Comparison of ENCODE assay signal across 22 cellular contexts in the genomic region with DNA sequence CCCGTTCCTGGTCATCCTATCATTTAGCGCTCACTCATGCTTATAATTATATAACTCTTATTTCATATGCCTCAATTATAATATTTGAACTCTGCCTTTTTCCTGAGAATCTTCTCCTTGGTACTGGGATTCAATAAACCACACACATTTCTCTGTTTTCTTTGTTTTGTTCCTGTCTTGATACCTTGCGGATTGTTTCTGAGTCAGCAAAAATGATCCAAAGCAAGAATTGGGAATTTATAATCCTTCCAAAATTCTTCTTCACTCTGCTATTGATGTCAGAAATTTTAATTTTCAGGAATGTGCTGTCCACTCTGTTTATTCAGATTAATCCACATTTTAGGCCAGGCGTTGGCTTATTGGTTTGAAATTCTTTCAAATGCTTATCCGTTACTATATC.
DNase-seq lines count a peak whose midpoint lies in the region; ATAC-seq, FAIRE-seq and TF ChIP-seq lines count a peak whose summit lies in the region.
"Had no signal": no experiment of that assay in that cellular context is flagged by ENCODE, and none has a peak within 500 bp of the region (broad histone marks: within the 10 kb centered on the region; RNA-seq: fewer than 3 reads in every experiment).

No MANE protein-coding gene starts in this region.

- TF ChIP-seq RAD21 in A549 (conservative IDR thresholded peaks at IDR 0.05 in 1 of 2, IDR thresholded peaks at IDR 0.05 in 1 of 2) (no peak), IMR-90 (IDR thresholded peaks at IDR 0.05; ENCODE audit: low read length) (no peak), K562 (CRISPR knock-in tag; conservative IDR thresholded peaks at IDR 0.05 in 1 of 2, IDR thresholded peaks at IDR 0.05 in 1 of 2) (no peak)

- H2BK5ac ChIP-seq in IMR-90 (ENCODE audit: low read depth, low read length, poor library complexity, severe bottlenecking) = no peak overlapping the region

- H3K27ac ChIP-seq in A549 (no peak overlapping the region), IMR-90 (ENCODE audit: insufficient read depth, low read length) (no peak overlapping the region), K562 (ENCODE audit: extremely low read depth, low read depth, low read length) (no peak overlapping the region), brain microvascular endothelial cell (no peak overlapping the region)
- H3K27ac ChIP-seq: BLaER1 had no signal

- H4K91ac ChIP-seq in IMR-90 (ENCODE audit: insufficient read depth, low read depth, low read length) = no peak overlapping the region

- H3K4ac ChIP-seq in IMR-90 (ENCODE audit: low read depth, low read length) = no peak overlapping the region

- H2AK5ac ChIP-seq in IMR-90 (ENCODE audit: low read depth, low read length) = no peak overlapping the region

- H3K79me1 ChIP-seq in IMR-90 (ENCODE audit: low read depth in 1 of 2, low read length in 2 of 2) = no peaks in the 10 kb centered on the region

- POLR2A ChIA-PET in A549 (lab: Yijun Ruan, JAX) = no interaction called here
- POLR2A ChIA-PET in IMR-90 (lab: Charles Lee; ENCODE audit: unreplicated experiment) = no interaction called here
- POLR2A ChIA-PET in K562 (lab: Yijun Ruan, JAX) = no interaction called here

- no peaks in the 10 kb centered on the region for H4K20me1 ChIP-seq in IMR-90 (ENCODE audit: insufficient read depth, low read length)
- no peaks in the 10 kb centered on the region for H4K20me1 ChIP-seq in K562 (replicated peaks; ENCODE audit: control insufficient read depth, insufficient read depth, low read length)
- H4K20me1 ChIP-seq: BLaER1 had no signal

- no peaks in the 10 kb centered on the region for H3K9me1 ChIP-seq in IMR-90 (ENCODE audit: insufficient read depth, low read length)
- H3K9me1 ChIP-seq in K562 (ENCODE audit: control insufficient read depth, insufficient read depth, low read length) = no peaks in the 10 kb centered on the region

- no peak for ATAC-seq in A549
- no peak for ATAC-seq in IMR-90 (ENCODE audit: low read depth)
- no peak for ATAC-seq in K562
- ATAC-seq in mucosa of descending colon = no peak

- no peaks in the 10 kb centered on the region; the same call in 2 of the 3 replicates for H3K9me3 ChIP-seq in A549
- no peaks in the 10 kb centered on the region; the same call in 1 of the 2 replicates for H3K9me3 ChIP-seq in IMR-90 (ENCODE audit: control insufficient read depth, insufficient read depth, low read length)
- H3K9me3 ChIP-seq in K562 (replicated peaks; ENCODE audit: control insufficient read depth, insufficient read depth, low read depth, low read length) = no peaks in the 10 kb centered on the region
- H3K9me3 ChIP-seq in mucosa of descending colon = no peaks in the 10 kb centered on the region
- H3K9me3 ChIP-seq: BE2C, BLaER1, Caco-2 had no signal

- H3K4me1 ChIP-seq in A549 (no peaks in the 10 kb centered on the region), IMR-90 (ENCODE audit: control insufficient read depth, insufficient read depth, low read length) (no peaks in the 10 kb centered on the region), K562 (replicated peaks in 1 of 2; ENCODE audit: control insufficient read depth in 2 of 2, insufficient read depth in 2 of 2, low read length in 2 of 2) (no peaks in the 10 kb centered on the region), mucosa of descending colon (ENCODE audit: low read depth) (no peaks in the 10 kb centered on the region)
- H3K4me1 ChIP-seq: BE2C, BLaER1, Caco-2 had no signal

- TF ChIP-seq POLR2A in A549 (IDR thresholded peaks at IDR 0.05; ENCODE audit: low read length) (no peak), IMR-90 (IDR thresholded peaks at IDR 0.05; ENCODE audit: low read depth, low read length) (no peak), K562 (conservative IDR thresholded peaks at IDR 0.05) (no peak)

- no peak overlapping the region for H2AK9ac ChIP-seq in IMR-90 (replicated peaks; ENCODE audit: low read depth, low read length, poor library complexity)

- no peak overlapping the region for H2AFZ ChIP-seq in IMR-90 (replicated peaks; ENCODE audit: low read length, poor library complexity)
- H2AFZ ChIP-seq in K562 (ENCODE audit: low read depth, low read length) = no peak overlapping the region

- no TSS peak for BruUV-seq in IMR-90 (replicated peaks; lab: Mats Ljungman, UMichigan)
- BruUV-seq in K562 (replicated peaks; lab: Mats Ljungman, UMichigan) = no TSS peak

- H3K18ac ChIP-seq in IMR-90 (ENCODE audit: low read depth, low read length) = no peak overlapping the region

- H3K23ac ChIP-seq in IMR-90 (ENCODE audit: low read depth, low read length) = no peak overlapping the region

- no peak overlapping the region for H4K8ac ChIP-seq in IMR-90 (ENCODE audit: low read depth in 2 of 2, low read length in 2 of 2)

- H3K36me3 ChIP-seq in IMR-90 (ENCODE audit: control insufficient read depth, insufficient read depth, low read length) = no peaks in the 10 kb centered on the region
- H3K36me3 ChIP-seq in K562 (ENCODE audit: control insufficient read depth, insufficient read depth, low read length) = no peaks in the 10 kb centered on the region
- no peaks in the 10 kb centered on the region for H3K36me3 ChIP-seq in brain microvascular endothelial cell (replicated peaks)
- H3K36me3 ChIP-seq in mucosa of descending colon (ENCODE audit: low read depth) = no peaks in the 10 kb centered on the region
- H3K36me3 ChIP-seq: BE2C, BLaER1 had no signal

- no peak overlapping the region for H3K56ac ChIP-seq in IMR-90 (ENCODE audit: extremely low read depth, insufficient read depth, low read length)

- CTCF ChIA-PET in A549 (lab: Yijun Ruan, JAX) (no interaction called here), IMR-90 (lab: Yijun Ruan, JAX) (no interaction called here), K562 (lab: Yijun Ruan, JAX; ENCODE audit: low intra/inter-chr PET ratio) (no interaction called here)

- H2BK20ac ChIP-seq in IMR-90 (ENCODE audit: low read depth, low read length) = no peak overlapping the region

- WGBS in A549 (ENCODE audit: missing lambda C conversion rate) = 81% methylated on average over 5 of the region's 5 CpGs
- WGBS in IMR-90 (ENCODE audit: extremely low coverage in 2 of 2, insufficient read length in 1 of 2), 2 experiments = 100% methylated on average over 1 of the region's 5 CpGs; no CpG with 5 or more reads in 1 of the 2 experiments
- WGBS in K562 (ENCODE audit: insufficient coverage, low coverage, missing lambda C conversion rate) = 14% methylated on average over 5 of the region's 5 CpGs

- no peak overlapping the region for H2BK15ac ChIP-seq in IMR-90 (ENCODE audit: low read depth, low read length)

- H4K5ac ChIP-seq in IMR-90 (ENCODE audit: low read depth, low read length) = no peak overlapping the region

- dilution Hi-C loops in IMR-90 (cut with HindIII; ENCODE audit: low sequenced_read_pairs, unreplicated experiment) = no loop called here

- TF ChIP-seq EP300 in A549 (IDR thresholded peaks at IDR 0.05) (no peak), K562 (IDR thresholded peaks at IDR 0.05; ENCODE audit: low read length) (no peak)

- H3K14ac ChIP-seq in IMR-90 (replicated peaks; ENCODE audit: low read depth, low read length) = no peak overlapping the region

- in situ Hi-C loops in IMR-90 (cut with MboI; ENCODE audit: low sequenced_read_pairs) = no loop called here
- in situ Hi-C loops in K562 (cut with MboI) = no loop called here
- in situ Hi-C loops in brain microvascular endothelial cell (cut with HindIII; ENCODE audit: low pct_ligation_motif_present, low sequenced_read_pairs) = no loop called here

- H2BK120ac ChIP-seq in IMR-90 (ENCODE audit: low read depth, low read length) = no peak overlapping the region

- H3K4me2 ChIP-seq in A549 = no peak overlapping the region
- H3K4me2 ChIP-seq in IMR-90 (ENCODE audit: low read depth, low read length) = no peak overlapping the region
- H3K4me2 ChIP-seq in K562 (ENCODE audit: insufficient read depth, low read length) = no peak overlapping the region
- H3K4me2 ChIP-seq: BLaER1 had no signal

- no peak overlapping the region for H3K4me3 ChIP-seq in A549
- no peak overlapping the region for H3K4me3 ChIP-seq in IMR-90 (ENCODE audit: insufficient read depth, low read depth, low read length)
- H3K4me3 ChIP-seq in K562 = no peak overlapping the region
- no peak overlapping the region for H3K4me3 ChIP-seq in brain microvascular endothelial cell (ENCODE audit: low read depth, low read length)
- H3K4me3 ChIP-seq in mucosa of descending colon = no peak overlapping the region
- H3K4me3 ChIP-seq: BLaER1 had no signal

- TF ChIP-seq CTCF in A549 (IDR thresholded peaks at IDR 0.05) = no peak
- no peak for TF ChIP-seq CTCF in IMR-90 (conservative IDR thresholded peaks at IDR 0.05; ENCODE audit: low read depth, low read length)
- no peak for TF ChIP-seq CTCF in K562 (IDR thresholded peaks at IDR 0.05 in 2 of 3, conservative IDR thresholded peaks at IDR 0.05 in 1 of 3; ENCODE audit: insufficient read depth in 2 of 3, low read depth in 1 of 3, low read length in 3 of 3)
- TF ChIP-seq CTCF in brain microvascular endothelial cell (IDR thresholded peaks at IDR 0.05; ENCODE audit: low read depth, low read length, missing control alignments) = no peak
- TF ChIP-seq CTCF in mucosa of descending colon (IDR thresholded peaks at IDR 0.05) = no peak

- H3K9ac ChIP-seq in IMR-90 (ENCODE audit: low read depth, low read length) (no peak overlapping the region), K562 (ENCODE audit: insufficient read depth in 1 of 2, low read depth in 2 of 2, low read length in 2 of 2) (no peak overlapping the region)
- H3K9ac ChIP-seq: BLaER1 had no signal

- no peaks in the 10 kb centered on the region for H3K27me3 ChIP-seq in IMR-90 (ENCODE audit: control insufficient read depth, insufficient read depth, low read length)
- H3K27me3 ChIP-seq in K562 (ENCODE audit: control insufficient read depth in 2 of 2, insufficient read depth in 2 of 2, low read length in 2 of 2) = no peaks in the 10 kb centered on the region
- no peaks in the 10 kb centered on the region for H3K27me3 ChIP-seq in brain microvascular endothelial cell (replicated peaks)
- H3K27me3 ChIP-seq: BE2C, BLaER1 had no signal

- DNase-seq in A549 (ENCODE audit: low read depth in 1 of 2, low spot score in 1 of 2) (no peak), IMR-90 (no peak), K562 (ENCODE audit: extremely low read depth in 1 of 4, low spot score in 3 of 4) (no peak), AG08395 (ENCODE audit: low spot score) (no peak), brain microvascular endothelial cell (no peak), mucosa of descending colon (no peak)
- DNase-seq: 8988T; BE2C; C1 segment of cervical spinal cord; Caco-2; Calu3; CD4-positive, alpha-beta memory T cell; CD4-positive, CD25-positive, alpha-beta regulatory T cell; CD8-positive, alpha-beta memory T cell; DMS79 treated with DMSO at 0.1 percent for 48 hours; GF-D8 had no signal

- no peak for FAIRE-seq in A549 (lab: Jason Lieb, UNC)
- no peak for FAIRE-seq in K562 (lab: Jason Lieb, UNC)
- FAIRE-seq: A204.1, D721Med, G401.6, GM12891, GM19239 had no signal

- H3K79me2 ChIP-seq in K562 (ENCODE audit: control insufficient read depth, insufficient read depth, low read length) = no peaks in the 10 kb centered on the region

- intact Hi-C loops in IMR-90 (cut with micrococcal nuclease) (no loop called here), K562 (cut with micrococcal nuclease) (no loop called here), mucosa of descending colon (cut with DNase I, micrococcal nuclease) (no loop called here)

TF ChIP-seq in A549, 52 proteins besides CTCF, POLR2A, EP300 and RAD21 (continues in another document):
- peak; percentile 73 for TF ChIP-seq MAFK (IDR thresholded peaks at IDR 0.05; ENCODE audit: partially characterized antibody)

TF ChIP-seq in K562, 482 proteins besides CTCF, POLR2A, EP300 and RAD21 (continues in another document):
- TF ChIP-seq MAFF (IDR thresholded peaks at IDR 0.05; ENCODE audit: low read length) = peak; percentile 36; the same call in 1 of the 2 replicates
